ENCODE assay signal across 8 cellular contexts in genomic region chr15:100350434-100351226, GRCh38. TPM values are rescaled to one million over a fixed set of nuclear protein-coding genes. Genes with fewer than 3 reads are reported as not detected.
DNase-seq lines count a peak whose midpoint lies in the region; ATAC-seq and TF ChIP-seq lines count a peak whose summit lies in the region.

No MANE protein-coding gene starts in this region.

- peak overlapping the region; percentile 53 to 94 (median 79) for H3K4me3 ChIP-seq in dorsolateral prefrontal cortex

- H3K4me3 Mint-ChIP-seq in naive thymus-derived CD8-positive, alpha-beta T cell, result peak overlapping the region; percentile 88 to 97 (median 92)

- POLR2A ChIA-PET in naive thymus-derived CD8-positive, alpha-beta T cell (lab: Charles Lee), result interaction anchor here (0.6 to 2.6 kb wide), 9 partner anchors 13 to 618 kb away, joined by 3 to 16 read pairs (median 3); partner anchors contain the start of genes LINS1 and LYSMD4

- peaks cover 9 to 13% (median 11%) of the 10 kb centered on the region in 4 donors for H3K4me1 Mint-ChIP-seq in naive thymus-derived CD8-positive, alpha-beta T cell

- TF ChIP-seq CTCF in dorsolateral prefrontal cortex (IDR thresholded peaks at IDR 0.05 in 54 of 56, conservative IDR thresholded peaks at IDR 0.05 in 2 of 56; ENCODE audit: low read depth in 1 of 56, partially characterized antibody in 56 of 56), result peak in 5 of 56 donors; percentile 1 to 32 (median 8)

- H3K27ac Mint-ChIP-seq in naive thymus-derived CD8-positive, alpha-beta T cell, result peak overlapping the region; percentile 68 to 97 (median 90)

- H3K9me3 Mint-ChIP-seq in naive thymus-derived CD8-positive, alpha-beta T cell, result no peaks in the 10 kb centered on the region

- DNase-seq in EL (peak; percentile 34), NOMO-1 (lab: John Stamatoyannopoulos, UW; ENCODE audit: unreplicated experiment in 2 of 2) (peak; percentile 73 to 87), dorsolateral prefrontal cortex (no peak), NCI-H82 treated with DMSO at 0.1 percent for 48 hours (lab: John Stamatoyannopoulos, UW; ENCODE audit: unreplicated experiment) (no peak), GM19238 (ENCODE audit: insufficient read length, low spot score) (no peak)
- no peak for DNase-seq in naive thymus-derived CD8-positive, alpha-beta T cell

- peaks cover 16 to 36% (median 19%) of the 10 kb centered on the region in 5 donors for H3K27me3 Mint-ChIP-seq in naive thymus-derived CD8-positive, alpha-beta T cell

- H3K27ac ChIP-seq in dorsolateral prefrontal cortex, result peak overlapping the region in 58 of 59 donors; percentile 37 to 96 (median 91)

- intact Hi-C loops in dorsolateral prefrontal cortex (cut with DNase I), result loop anchor here in 1 of 2 donors (2.0 to 5.0 kb wide), 2 partner anchors 222 to 252 kb away; partner anchors contain the start of genes ASB7 and LINS1

- H3K36me3 Mint-ChIP-seq in naive thymus-derived CD8-positive, alpha-beta T cell, result no peaks in the 10 kb centered on the region

- peaks cover 0 to 13% (median 0%) of the 10 kb centered on the region in 45 donors for H3K27me3 ChIP-seq in dorsolateral prefrontal cortex

- no peak for ATAC-seq in naive thymus-derived CD8-positive, alpha-beta T cell
- ATAC-seq in GM18867 (IDR thresholded peaks at IDR 0.05; ENCODE audit: unreplicated experiment) (no peak), HG03039 (IDR thresholded peaks at IDR 0.05; ENCODE audit: unreplicated experiment) (no peak)

RNA-seq across cellular contexts. Expression of gene ADAMTS17, which starts 8.9 kb away (rescaled TPM):
- 10 to 100 TPM in 79 of 120 experiments, 1 to 10 TPM in 41; 4.7 to 28.7 (median 11.1) TPM for total RNA-seq in dorsolateral prefrontal cortex
- total RNA-seq in naive thymus-derived CD8-positive, alpha-beta T cell, result 1 to 10 TPM; 2.4 to 4.6 TPM
- polyA plus RNA-seq in naive thymus-derived CD8-positive, alpha-beta T cell, result 1 to 10 TPM in 1 of 3 donors, under 1 TPM in 2; 0.20 to 1.8 (median 0.29) TPM

Comparison
In these comparisons a context has a peak if more than half of its experiments do, and no peak if none do; other contexts are left out.
1. DNase-seq: peak in EL (single experiment) and NOMO-1 (2 of 2); none in dorsolateral prefrontal cortex (0 of 10), naive thymus-derived CD8-positive, alpha-beta T cell (0 of 10), NCI-H82 treated with DMSO at 0.1 percent for 48 hours (single experiment) and GM19238 (single experiment).